In genomic region chr18:67265464-67266245, GRCh38 we compare ENCODE assay signal across 10 cellular contexts.
A peak's percentile ranks its signal among the peaks of the same experiment; 100 is the strongest.
DNase-seq lines count a peak whose midpoint lies in the region; ATAC-seq and TF ChIP-seq lines count a peak whose summit lies in the region.
"Had no signal": no experiment of that assay in that cellular context is flagged by ENCODE, and none has a peak within 500 bp of the region (broad histone marks: within the 10 kb centered on the region; RNA-seq: fewer than 3 reads in every experiment).

No MANE protein-coding gene starts in this region.

- H2AK5ac ChIP-seq in mesendoderm (ENCODE audit: low read length): no peak overlapping the region

- TF ChIP-seq CTCF in RWPE1 (conservative IDR thresholded peaks at IDR 0.05; ENCODE audit: low read depth) (no peak), epithelial cell of esophagus (IDR thresholded peaks at IDR 0.05; ENCODE audit: insufficient read depth, low read depth, low read length, missing control alignments) (no peak)

- H3K4me2 ChIP-seq in mesendoderm (ENCODE audit: low read length): no peak overlapping the region

- no peak overlapping the region for H3K23ac ChIP-seq in mesendoderm (ENCODE audit: low read length)

- H2BK120ac ChIP-seq in mesendoderm (ENCODE audit: low read depth, low read length): no peak overlapping the region

- H2BK5ac ChIP-seq in mesendoderm (ENCODE audit: low read length): no peak overlapping the region

- H4K5ac ChIP-seq in mesendoderm (ENCODE audit: low read length): no peak overlapping the region

- H4K8ac ChIP-seq in mesendoderm (ENCODE audit: low read depth, low read length): no peak overlapping the region

- H3K36me3 ChIP-seq in mesendoderm (ENCODE audit: control insufficient read depth, insufficient read depth, low read length): no peaks in the 10 kb centered on the region

- peaks cover 3% of the 10 kb centered on the region for H3K9me3 Mint-ChIP-seq in activated CD4-positive, alpha-beta T cell treated with anti-CD3 and anti-CD28 coated beads, Interleukin-2, amount 10 ng/mL, durations not matched to agents 7 days and 5 days
- H3K9me3 Mint-ChIP-seq in stimulated activated effector memory CD8-positive, alpha-beta T cell treated with anti-CD3 and anti-CD28 coated beads, Interleukin-12 subunit alpha, Interleukin-12 subunit beta, amount 100 ng/mL, for 72 hours: no peaks in the 10 kb centered on the region

- no peak overlapping the region for H3K4ac ChIP-seq in mesendoderm (ENCODE audit: low read depth, low read length)

- H3K27ac Mint-ChIP-seq in activated CD4-positive, alpha-beta T cell treated with anti-CD3 and anti-CD28 coated beads, Interleukin-2, amount 10 ng/mL, durations not matched to agents 7 days and 5 days: no peak overlapping the region
- H3K27ac Mint-ChIP-seq in stimulated activated effector memory CD8-positive, alpha-beta T cell treated with anti-CD3 and anti-CD28 coated beads, Interleukin-12 subunit alpha, Interleukin-12 subunit beta, amount 100 ng/mL, for 72 hours: peak overlapping the region; percentile 45

- ATAC-seq in stimulated activated effector memory CD8-positive, alpha-beta T cell treated with anti-CD3 and anti-CD28 coated beads, Interleukin-12 subunit alpha, Interleukin-12 subunit beta, amount 100 ng/mL, for 72 hours: peak; percentile 62
- ATAC-seq in GM21360 (IDR thresholded peaks at IDR 0.05; ENCODE audit: unreplicated experiment): no peak

- peak; percentile 15 for DNase-seq in activated CD4-positive, alpha-beta T cell treated with anti-CD3 and anti-CD28 coated beads, Interleukin-2, amount 10 ng/mL, durations not matched to agents 7 days and 5 days
- DNase-seq in activated CD4-positive, alpha-beta T cell treated with anti-CD3 and anti-CD28 coated beads for 1 hour: no peak
- DNase-seq in RWPE1 (ENCODE audit: low spot score) (peak; percentile 20), epithelial cell of esophagus (ENCODE audit: low read depth) (peak; percentile 38), mesendoderm (no peak), NCI-H69 (lab: John Stamatoyannopoulos, UW) (no peak)
- DNase-seq in stimulated activated effector memory CD8-positive, alpha-beta T cell treated with anti-CD3 and anti-CD28 coated beads, Interleukin-12 subunit alpha, Interleukin-12 subunit beta, amount 100 ng/mL, for 72 hours (ENCODE audit: low spot score in 2 of 2): no peak
- DNase-seq: NCI-H526 had no signal

- H2BK15ac ChIP-seq in mesendoderm (replicated peaks; ENCODE audit: low read depth): no peak overlapping the region

- no peaks in the 10 kb centered on the region for H3K79me1 ChIP-seq in mesendoderm (ENCODE audit: low read length)

- H3K27me3 Mint-ChIP-seq in activated CD4-positive, alpha-beta T cell treated with anti-CD3 and anti-CD28 coated beads, Interleukin-2, amount 10 ng/mL, durations not matched to agents 7 days and 5 days: peaks cover 13% of the 10 kb centered on the region

- H3K27me3 ChIP-seq in mesendoderm (ENCODE audit: insufficient read depth, low read length, poor library complexity): no peaks in the 10 kb centered on the region

- POLR2A ChIA-PET in activated CD4-positive, alpha-beta T cell treated with anti-CD3 and anti-CD28 coated beads, Interleukin-2, amount 10 ng/mL, durations not matched to agents 7 days and 5 days (lab: Charles Lee): no interaction called here
- POLR2A ChIA-PET in RWPE1 (lab: Yijun Ruan, JAX; ENCODE audit: low non-redundant PET): no interaction called here

- H3K27ac ChIP-seq in RWPE1: no peak overlapping the region
- H3K27ac ChIP-seq in mesendoderm (ENCODE audit: low read depth, low read length): no peak overlapping the region
- H3K27ac ChIP-seq: C4-2B had no signal

- H3K4me3 Mint-ChIP-seq in activated CD4-positive, alpha-beta T cell treated with anti-CD3 and anti-CD28 coated beads, Interleukin-2, amount 10 ng/mL, durations not matched to agents 7 days and 5 days: peak overlapping the region; percentile 24
- H3K4me3 Mint-ChIP-seq in stimulated activated effector memory CD8-positive, alpha-beta T cell treated with anti-CD3 and anti-CD28 coated beads, Interleukin-12 subunit alpha, Interleukin-12 subunit beta, amount 100 ng/mL, for 72 hours: no peak overlapping the region

- no peaks in the 10 kb centered on the region for H3K79me2 ChIP-seq in mesendoderm (ENCODE audit: control insufficient read depth, insufficient read depth, low read length)

- CTCF ChIA-PET in activated CD4-positive, alpha-beta T cell treated with anti-CD3 and anti-CD28 coated beads, Interleukin-2, amount 10 ng/mL, durations not matched to agents 7 days and 5 days (lab: Charles Lee): no interaction called here
- CTCF ChIA-PET in RWPE1 (lab: Yijun Ruan, JAX): interaction anchor here (0.5 kb wide), 1 partner anchor 49 kb away, joined by 3 read pairs; no protein-coding TSS in a partner anchor

- no peak overlapping the region for H3K9ac ChIP-seq in mesendoderm (ENCODE audit: low read length)

- H3K18ac ChIP-seq in mesendoderm (ENCODE audit: low read length): no peak overlapping the region

- no peak overlapping the region for H3K56ac ChIP-seq in mesendoderm (ENCODE audit: low read length)

- WGBS in mesendoderm (ENCODE audit: extremely low coverage, insufficient coverage, low lambda C conversion rate): no CpG with 5 or more reads among the region's 5 CpGs

- no peaks in the 10 kb centered on the region for H3K4me1 ChIP-seq in mesendoderm (ENCODE audit: control insufficient read depth, low read depth, low read length)

- H3K4me1 Mint-ChIP-seq in activated CD4-positive, alpha-beta T cell treated with anti-CD3 and anti-CD28 coated beads, Interleukin-2, amount 10 ng/mL, durations not matched to agents 7 days and 5 days: peaks cover 45% of the 10 kb centered on the region
- peaks cover 49% of the 10 kb centered on the region for H3K4me1 Mint-ChIP-seq in stimulated activated effector memory CD8-positive, alpha-beta T cell treated with anti-CD3 and anti-CD28 coated beads, Interleukin-12 subunit alpha, Interleukin-12 subunit beta, amount 100 ng/mL, for 72 hours

- no peak overlapping the region for H3K4me3 ChIP-seq in epithelial cell of esophagus (ENCODE audit: low read length)
- no peak overlapping the region for H3K4me3 ChIP-seq in mesendoderm (ENCODE audit: low read length)

- no peaks in the 10 kb centered on the region for H3K36me3 Mint-ChIP-seq in activated CD4-positive, alpha-beta T cell treated with anti-CD3 and anti-CD28 coated beads, Interleukin-2, amount 10 ng/mL, durations not matched to agents 7 days and 5 days (ENCODE audit: low read depth)
- H3K36me3 Mint-ChIP-seq in stimulated activated effector memory CD8-positive, alpha-beta T cell treated with anti-CD3 and anti-CD28 coated beads, Interleukin-12 subunit alpha, Interleukin-12 subunit beta, amount 100 ng/mL, for 72 hours: no peaks in the 10 kb centered on the region

Comparison
In these comparisons a context has a peak if more than half of its experiments do, and no peak if none do; other contexts are left out.
1. DNase-seq: peak in activated CD4-positive, alpha-beta T cell treated with anti-CD3 and anti-CD28 coated beads, Interleukin-2, amount 10 ng/mL, durations not matched to agents 7 days and 5 days (single experiment), RWPE1 (single experiment) and epithelial cell of esophagus (single experiment); none in activated CD4-positive, alpha-beta T cell treated with anti-CD3 and anti-CD28 coated beads for 1 hour (single experiment), stimulated activated effector memory CD8-positive, alpha-beta T cell treated with anti-CD3 and anti-CD28 coated beads, Interleukin-12 subunit alpha, Interleukin-12 subunit beta, amount 100 ng/mL, for 72 hours (0 of 2), mesendoderm (single experiment) and NCI-H69 (single experiment).